In the genomic region with DNA sequence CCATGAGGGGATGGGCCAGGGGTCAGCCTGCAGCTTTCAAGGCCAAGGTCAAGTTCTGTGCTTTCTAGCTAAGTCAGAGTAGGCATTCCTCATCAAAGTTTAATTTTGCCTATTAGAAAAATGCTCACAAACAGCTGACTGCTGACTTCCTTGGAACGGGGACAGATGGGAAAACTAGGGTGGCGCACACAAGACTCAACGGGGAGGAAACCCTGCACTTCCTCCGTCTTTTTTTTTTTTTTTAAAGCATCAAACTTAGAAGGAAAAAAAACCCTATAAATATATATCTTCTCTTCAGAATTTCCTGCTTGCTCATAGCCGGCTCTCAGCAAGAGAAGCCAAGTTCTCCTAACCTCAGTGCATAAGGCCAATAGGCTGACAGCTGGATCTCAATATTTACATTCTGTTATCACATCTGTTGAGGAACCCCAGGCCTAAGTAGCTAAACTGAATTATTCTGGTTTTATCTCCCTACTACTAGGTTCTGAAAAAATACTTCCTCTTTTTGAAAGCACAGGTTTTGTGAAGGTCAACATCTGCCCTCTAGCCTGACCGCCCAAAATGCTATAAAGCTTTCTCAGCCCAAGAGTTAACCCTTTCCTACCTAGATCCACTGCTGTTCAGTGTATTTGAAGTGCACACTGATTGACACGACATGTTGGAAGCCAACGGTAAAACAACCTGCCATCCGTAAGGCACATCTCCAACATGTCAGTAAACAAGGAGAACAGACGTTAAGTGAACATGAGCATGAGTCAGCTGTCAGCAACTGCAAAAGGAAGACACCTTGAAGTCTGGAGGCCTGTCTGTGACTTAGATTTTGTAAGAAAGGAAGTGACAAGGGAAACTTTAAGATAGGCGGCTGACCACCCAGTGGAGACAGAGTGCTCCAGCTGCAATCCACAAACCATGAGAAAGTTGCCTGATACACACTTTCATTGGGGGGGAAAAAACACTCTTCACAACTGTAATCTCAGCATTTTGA, we compare ENCODE assay signal across 11 cellular contexts.
DNase-seq lines count a peak whose midpoint lies in the region; ATAC-seq, FAIRE-seq and TF ChIP-seq lines count a peak whose summit lies in the region.
"Had no signal": no experiment of that assay in that cellular context is flagged by ENCODE, and none has a peak within 500 bp of the region (broad histone marks: within the 10 kb centered on the region; RNA-seq: fewer than 3 reads in every experiment).

No MANE protein-coding gene starts in this region.

- peak overlapping the region; percentile 59 to 87 (median 75) for H3K4me2 ChIP-seq in BLaER1 treated with 17β-estradiol and CSF1 and Interleukin-3, amounts not matched to agents 10 nM and 100 nM
- no peak overlapping the region for H3K4me2 ChIP-seq in GM12878 (ENCODE audit: control insufficient read depth, insufficient read depth)
- H3K4me2 ChIP-seq: PC-9 had no signal

- no peak for TF ChIP-seq RAD21 in GM12878 (IDR thresholded peaks at IDR 0.05; ENCODE audit: insufficient read depth, low read depth, low read length)

- 25% methylated on average over 11 of the region's 11 CpGs for WGBS in GM12878 (ENCODE audit: insufficient coverage, insufficient replicate concordance, low lambda C conversion rate, missing lambda C conversion rate)

- H3K79me2 ChIP-seq in GM12878 (ENCODE audit: control insufficient read depth, insufficient read depth, low read length), result no peaks in the 10 kb centered on the region

- no peaks in the 10 kb centered on the region for H4K20me1 ChIP-seq in BLaER1 treated with 17β-estradiol and CSF1 and Interleukin-3, amounts not matched to agents 10 nM and 100 nM
- H4K20me1 ChIP-seq in GM12878 (ENCODE audit: control insufficient read depth, insufficient read depth), result no peaks in the 10 kb centered on the region

- H3K27me3 ChIP-seq in BLaER1 treated with 17β-estradiol and CSF1 and Interleukin-3, amounts not matched to agents 10 nM and 100 nM, result no peaks in the 10 kb centered on the region
- H3K27me3 ChIP-seq in GM12878 (replicated peaks in 1 of 2; ENCODE audit: control insufficient read depth in 2 of 2, insufficient read depth in 2 of 2, low read length in 1 of 2), result no peaks in the 10 kb centered on the region

- TF ChIP-seq POLR2A in GM12878 (IDR thresholded peaks at IDR 0.05; ENCODE audit: low read depth, low read length), result no peak

- in situ Hi-C loops in GM12878 (cut with MboI), result no loop called here

- DNase-seq in GM19240 (ENCODE audit: insufficient read length, low spot score) (peak; percentile 6), GM12878 (ENCODE audit: low read depth, low spot score) (no peak), superior temporal gyrus (ENCODE audit: extremely low spot score) (no peak), Ammon's horn (ENCODE audit: low spot score) (no peak), GM03348 (ENCODE audit: low spot score) (no peak)
- DNase-seq in activated CD4-positive, CD25-positive, alpha-beta regulatory T cell (lab: John Stamatoyannopoulos, UW), result no peak
- DNase-seq: activated T-cell treated with anti-CD3 and anti-CD28 coated beads, Interleukin-2, amount 50 U/mL, for 4 hours; CD4-positive, alpha-beta T cell; PC-9 had no signal

- peak overlapping the region in 10 of 11 experiments; percentile 38 to 78 (median 70); a peak in 18 of 22 replicates for H3K27ac ChIP-seq in BLaER1 treated with 17β-estradiol and CSF1 and Interleukin-3, amounts not matched to agents 10 nM and 100 nM
- H3K27ac ChIP-seq in GM12878 (ENCODE audit: control insufficient read depth, insufficient read depth), result no peak overlapping the region; the same call in 1 of the 2 replicates
- H3K27ac ChIP-seq: PC-9 had no signal

- SMC1A ChIA-PET in GM12878 (lab: Charles Lee; ENCODE audit: uncharacterized antibody, unreplicated experiment), result no interaction called here

- BruUV-seq in GM12878 (replicated peaks; lab: Mats Ljungman, UMichigan), result no TSS peak

- 0 out of 2 replicates have a peak overlapping the region, but pooled peaks have one; percentile 29 for H2AFZ ChIP-seq in GM12878 (ENCODE audit: control insufficient read depth, low read depth, low read length)
- H2AFZ ChIP-seq: PC-9 had no signal

- POLR2A ChIA-PET in GM12878 (lab: Charles Lee), result no interaction called here

- TF ChIP-seq EP300 in GM12878 (IDR thresholded peaks at IDR 0.05; ENCODE audit: borderline replicate concordance in 1 of 2, control insufficient read depth in 1 of 2, low read depth in 2 of 2, low read length in 2 of 2), result no peak

- intact Hi-C loops in GM12878 (cut with micrococcal nuclease; ENCODE audit: unreplicated experiment), result no loop called here

- H3K36me3 ChIP-seq in BLaER1 treated with 17β-estradiol and CSF1 and Interleukin-3, amounts not matched to agents 10 nM and 100 nM, result no peaks in the 10 kb centered on the region
- H3K36me3 ChIP-seq in GM12878 (ENCODE audit: control insufficient read depth in 2 of 2, insufficient read depth in 2 of 2, low read length in 1 of 2), result no peaks in the 10 kb centered on the region

- peaks cover 0 to 14% (median 6%) of the 10 kb centered on the region in 11 experiments; a peak in 11 of 22 replicates for H3K9me3 ChIP-seq in BLaER1 treated with 17β-estradiol and CSF1 and Interleukin-3, amounts not matched to agents 10 nM and 100 nM (replicated peaks in 1 of 11)
- no peaks in the 10 kb centered on the region; the same call in 2 of the 3 replicates for H3K9me3 ChIP-seq in GM12878 (replicated peaks; ENCODE audit: control insufficient read depth, insufficient read depth, low read length)

- peak overlapping the region in 9 of 11 experiments; percentile 21 to 63 (median 56); a peak in 16 of 22 replicates for H3K9ac ChIP-seq in BLaER1 treated with 17β-estradiol and CSF1 and Interleukin-3, amounts not matched to agents 10 nM and 100 nM
- no peak overlapping the region for H3K9ac ChIP-seq in GM12878 (ENCODE audit: control insufficient read depth, insufficient read depth, low read length)

- H3K4me1 ChIP-seq in BLaER1 treated with 17β-estradiol and CSF1 and Interleukin-3, amounts not matched to agents 10 nM and 100 nM, result peaks cover 22 to 31% (median 25%) of the 10 kb centered on the region in 10 experiments
- no peaks in the 10 kb centered on the region for H3K4me1 ChIP-seq in GM12878 (ENCODE audit: control insufficient read depth, insufficient read depth, low read length)

- FAIRE-seq in GM12878 (lab: Jason Lieb, UNC), result peak; percentile 80

- TF ChIP-seq CTCF in GM12878 (IDR thresholded peaks at IDR 0.05 in 2 of 3, conservative IDR thresholded peaks at IDR 0.05 in 1 of 3; ENCODE audit: control insufficient read depth in 2 of 3, extremely low read depth in 1 of 3, insufficient read depth in 1 of 3, low read depth in 3 of 3, low read length in 3 of 3), result no peak

- H3K4me3 ChIP-seq in BLaER1 treated with 17β-estradiol and CSF1 and Interleukin-3, amounts not matched to agents 10 nM and 100 nM, result peak overlapping the region in 3 of 10 experiments; percentile 15 to 33 (median 22); a peak in 4 of 20 replicates
- no peak overlapping the region for H3K4me3 ChIP-seq in GM12878
- H3K4me3 ChIP-seq: PC-9 had no signal

- peak; percentile 70 for ATAC-seq in HG03521 (IDR thresholded peaks at IDR 0.05; ENCODE audit: unreplicated experiment)
- ATAC-seq in GM12878, result peak; percentile 30; the same call in 1 of the 3 replicates

- RAD21 ChIA-PET in GM12878 (lab: Charles Lee; ENCODE audit: unreplicated experiment), result no interaction called here

- CTCF ChIA-PET in GM12878 (lab: Yijun Ruan, JAX), result interaction anchor here (1.1 kb wide), 1 partner anchor 12 kb away, joined by 3 read pairs; no protein-coding TSS in a partner anchor

TF ChIP-seq in GM12878, 131 proteins besides CTCF, POLR2A, EP300 and RAD21:
- TF ChIP-seq NR2F1 (conservative IDR thresholded peaks at IDR 0.05), result no peak
- TF ChIP-seq ZBED1 (IDR thresholded peaks at IDR 0.05; ENCODE audit: borderline replicate concordance), result no peak
- TF ChIP-seq NFYA (IDR thresholded peaks at IDR 0.05; ENCODE audit: borderline replicate concordance, low read depth, low read length), result no peak
- no peak for TF ChIP-seq MXI1 (IDR thresholded peaks at IDR 0.05; ENCODE audit: low read depth, low read length)
TF ChIP-seq in GM12878: peak in this region for 0.
